ENCODE assay signal across 19 cellular contexts in genomic region chr10:110241841-110242240, GRCh38. TPM values are rescaled to one million over a fixed set of nuclear protein-coding genes. Genes with fewer than 3 reads are reported as not detected.
A peak's percentile ranks its signal among the peaks of the same experiment; 100 is the strongest.
DNase-seq lines count a peak whose midpoint lies in the region; FAIRE-seq and TF ChIP-seq lines count a peak whose summit lies in the region.
"Had no signal": no experiment of that assay in that cellular context is flagged by ENCODE, and none has a peak within 500 bp of the region (broad histone marks: within the 10 kb centered on the region; RNA-seq: fewer than 3 reads in every experiment).

No MANE protein-coding gene starts in this region.

- in situ Hi-C loops in HAP-1 (cut with MboI; ENCODE audit: low sequenced_read_pairs), result no loop called here

- no peaks in the 10 kb centered on the region for H3K79me2 ChIP-seq in ACC112 (ENCODE audit: control insufficient read depth, insufficient read depth, low read length, unreplicated experiment)

- DNase-seq in GM12892 (ENCODE audit: insufficient read length) (no peak), OCI-M1 (lab: John Stamatoyannopoulos, UW) (peak; percentile 73), HCEC 1CT (no peak), esophagus squamous epithelium (lab: John Stamatoyannopoulos, UW) (no peak), NCI-H146 treated with DMSO at 0.1 percent for 48 hours (lab: John Stamatoyannopoulos, UW; ENCODE audit: unreplicated experiment) (no peak), HAP-1 (ENCODE audit: low spot score in 2 of 2) (no peak)
- DNase-seq: aorta, midbrain, NCI-H1694 treated with DMSO at 0.1 percent for 48 hours, NCI-H226, spleen, testis, WERI-Rb-1 had no signal

- H3K36me3 ChIP-seq in ACC112 (ENCODE audit: insufficient read depth, low read length) (peaks cover 8% of the 10 kb centered on the region), HEK293 (ENCODE audit: control insufficient read depth in 2 of 2, insufficient read depth in 1 of 2, low read length in 2 of 2) (peaks cover 11 to 13% of the 10 kb centered on the region in 2 experiments; a peak in 2 of 3 replicates), esophagus squamous epithelium (peaks cover 0 to 34% (median 0%) of the 10 kb centered on the region in 3 donors), HAP-1 (replicated peaks) (no peaks in the 10 kb centered on the region; the same call in none of the 2 replicates)

- H3K27ac ChIP-seq in ACC112 (ENCODE audit: low read depth, low read length) (no peak overlapping the region), HEK293 (ENCODE audit: extremely low read depth, low read depth, low read length) (no peak overlapping the region), esophagus squamous epithelium (no peak overlapping the region)
- H3K27ac ChIP-seq: neural progenitor cell, testis, WERI-Rb-1 had no signal

- H3K4me3 ChIP-seq in ACC112 (ENCODE audit: low read depth, low read length) (peak overlapping the region; percentile 44), HEK293 (ENCODE audit: low read depth, low read length) (no peak overlapping the region), esophagus squamous epithelium (no peak overlapping the region), HAP-1 (no peak overlapping the region)
- H3K4me3 ChIP-seq: neural progenitor cell, testis had no signal

- H2AFZ ChIP-seq in ACC112 (ENCODE audit: low read length, unreplicated experiment), result no peak overlapping the region
- H2AFZ ChIP-seq: neural progenitor cell had no signal

- POLR2A ChIA-PET in HEK293 (lab: Yijun Ruan, JAX), result interaction anchor here (0.9 kb wide), 1 partner anchor 21 kb away, joined by 3 read pairs; no protein-coding TSS in a partner anchor

- CTCF ChIA-PET in HEK293 (lab: Yijun Ruan, JAX), result interaction anchor here (0.7 to 1.0 kb wide), 2 partner anchors 43 to 104 kb away, joined by 3 read pairs; no protein-coding TSS in a partner anchor

- TF ChIP-seq CTCF in HEK293 (tag by site-specific recombination; IDR thresholded peaks at IDR 0.05) (no peak), esophagus squamous epithelium (IDR thresholded peaks at IDR 0.05) (no peak)

- FAIRE-seq in GM12892 (lab: Jason Lieb, UNC), result peak; percentile 88
- FAIRE-seq: D721Med, endometrium, G401.6 had no signal

- WGBS in esophagus squamous epithelium, 2 donors, result 68 to 74% methylated on average over 2 of the region's 2 CpGs

- H3K9me3 ChIP-seq in HEK293 (ENCODE audit: control insufficient read depth, insufficient read depth, low read depth, low read length) (no peaks in the 10 kb centered on the region), esophagus squamous epithelium (no peaks in the 10 kb centered on the region), HAP-1 (peaks cover 2% of the 10 kb centered on the region; the same call in 1 of the 2 replicates)
- H3K9me3 ChIP-seq: spleen, testis had no signal

- H3K4me1 ChIP-seq in ACC112 (ENCODE audit: control insufficient read depth, insufficient read depth, low read length, unreplicated experiment) (peaks cover 19% of the 10 kb centered on the region), HEK293 (ENCODE audit: control insufficient read depth, insufficient read depth, low read length) (peaks cover 15% of the 10 kb centered on the region), esophagus squamous epithelium (peaks cover 0 to 16% (median 0%) of the 10 kb centered on the region in 3 donors), HAP-1 (peaks cover 16% of the 10 kb centered on the region)
- H3K4me1 ChIP-seq: testis had no signal

- TF ChIP-seq POLR2A in GM12892 (IDR thresholded peaks at IDR 0.05; ENCODE audit: low read depth, low read length) (no peak), esophagus squamous epithelium (IDR thresholded peaks at IDR 0.05) (no peak)

- H3K27me3 ChIP-seq in ACC112 (ENCODE audit: insufficient read depth, low read length) (no peaks in the 10 kb centered on the region), esophagus squamous epithelium (no peaks in the 10 kb centered on the region), HAP-1 (ENCODE audit: low read depth) (no peaks in the 10 kb centered on the region)
- H3K27me3 ChIP-seq: neural progenitor cell, spleen, testis had no signal

- intact Hi-C loops in esophagus squamous epithelium (cut with DNase I), result no loop called here

TF ChIP-seq in HEK293, 187 proteins besides CTCF, POLR2A, EP300 and RAD21:
- TF ChIP-seq ZNF202 (tag by site-specific recombination; IDR thresholded peaks at IDR 0.05; ENCODE audit: borderline replicate concordance) (no peak), ZBTB17 (tag by site-specific recombination; IDR thresholded peaks at IDR 0.05) (peak; percentile 90)

RNA-seq across cellular contexts. Expression of gene MXI1, which starts 34.4 kb away (rescaled TPM):
- 16.5 TPM for polyA plus RNA-seq in GM12892 (2012; ENCODE audit: missing spikeins)
- total RNA-seq in esophagus squamous epithelium, result 10 to 100 TPM; 16.0 to 53.2 (median 35.0) TPM
